ENCODE assay signal across 8 cellular contexts in genomic region chr7:149873074-149873967, GRCh38. TPM values are rescaled to one million over a fixed set of nuclear protein-coding genes. Genes with fewer than 3 reads are reported as not detected.
DNase-seq lines count a peak whose midpoint lies in the region; ATAC-seq, FAIRE-seq and TF ChIP-seq lines count a peak whose summit lies in the region.

No MANE protein-coding gene starts in this region.

- FAIRE-seq in kidney (lab: Jason Lieb, UNC), result no peak

- peak overlapping the region; percentile 77 to 85 for H3K9ac ChIP-seq in kidney (ENCODE audit: low read length in 2 of 2)

- peak overlapping the region; percentile 59 to 84 for H3K27ac ChIP-seq in kidney (ENCODE audit: low read depth in 2 of 2, low read length in 2 of 2)

- DNase-seq in AG08395 (ENCODE audit: low spot score) (peak; percentile 100), NCI-H345 (lab: John Stamatoyannopoulos, UW) (peak; percentile 96), cerebellar cortex (ENCODE audit: low spot score) (peak; percentile 96), kidney (peak; percentile 98)
- peak; percentile 95 for DNase-seq in activated CD4-positive, CD25-positive, alpha-beta regulatory T cell treated with anti-CD3 and anti-CD28 coated beads, Interleukin-2, amount 50 U/mL, for 72 hours
- peak; percentile 93 for DNase-seq in stimulated activated CD4-positive, alpha-beta T cell treated with anti-CD3 and anti-CD28 coated beads, Interleukin-12 subunit alpha, Interleukin-12 subunit beta, amount 100 ng/mL, for 4 hours

- no peaks in the 10 kb centered on the region for H3K9me3 ChIP-seq in kidney (ENCODE audit: control insufficient read depth in 1 of 2, low read length in 2 of 2)

- H3K4me3 ChIP-seq in kidney (ENCODE audit: low read length in 2 of 2), result peak overlapping the region; percentile 61 to 77

- no peak for TF ChIP-seq CTCF in kidney (IDR thresholded peaks at IDR 0.05; ENCODE audit: borderline replicate concordance, extremely low read depth, insufficient read depth)

- intact Hi-C loops in kidney (cut with DNase I), result no loop called here

- peaks cover 5 to 17% of the 10 kb centered on the region in 2 donors for H3K4me1 ChIP-seq in kidney (ENCODE audit: control insufficient read depth in 1 of 2, insufficient read depth in 1 of 2, low read depth in 1 of 2, low read length in 2 of 2)

- no peaks in the 10 kb centered on the region for H3K36me3 ChIP-seq in kidney (ENCODE audit: control insufficient read depth in 1 of 2, insufficient read depth in 2 of 2, low read length in 2 of 2)

- ATAC-seq in GM19023 (IDR thresholded peaks at IDR 0.05; ENCODE audit: unreplicated experiment) (peak; percentile 92), HG03280 (IDR thresholded peaks at IDR 0.05; ENCODE audit: unreplicated experiment) (peak; percentile 93)

RNA-seq across cellular contexts. Expression of gene ATP6V0E2, which starts 0.4 kb away (rescaled TPM):
- 19.8 TPM for total RNA-seq in kidney
- polyA plus RNA-seq in kidney (ENCODE audit: insufficient read depth, low read depth, low replicate concordance), result 138 TPM

RNA-seq across cellular contexts. Expression of gene ZNF862, which starts 35.1 kb away (rescaled TPM):
- total RNA-seq in kidney, result 29.1 TPM
- 5.7 TPM for polyA plus RNA-seq in kidney (ENCODE audit: insufficient read depth, low read depth, low replicate concordance)

Comparison
In these comparisons a context has a peak if more than half of its experiments do, and no peak if none do; other contexts are left out.
1. Peak in every context shown above with its lines: DNase-seq, ATAC-seq, H3K4me3 ChIP-seq and H3K27ac ChIP-seq.